1 cellular context compared by ENCODE assay signal in genomic region chr2:106579750-106580197, GRCh38.
TF ChIP-seq lines count a peak whose summit lies in the region.

No MANE protein-coding gene starts in this region.

TF ChIP-seq in liver, 16 proteins besides CTCF, POLR2A, EP300 and RAD21 (continued from another document):
- TF ChIP-seq REST (IDR thresholded peaks at IDR 0.05) (no peak), JUND (IDR thresholded peaks at IDR 0.05) (no peak), FOXA1 (IDR thresholded peaks at IDR 0.05) (no peak), FOXA2 (IDR thresholded peaks at IDR 0.05) (no peak), YY1 (IDR thresholded peaks at IDR 0.05) (no peak), RXRA (IDR thresholded peaks at IDR 0.05) (peak; percentile 85 to 87), EGR1 (IDR thresholded peaks at IDR 0.05; ENCODE audit: low read depth in 2 of 2) (peak in 1 of 2 donors; percentile 13), TAF1 (conservative IDR thresholded peaks at IDR 0.05) (no peak)
TF ChIP-seq in liver: peak in this region for 4.
